Comparison of ENCODE assay signal across 8 cellular contexts in genomic region chr12:55737581-55738112, GRCh38. TPM values are rescaled to one million over a fixed set of nuclear protein-coding genes. Genes with fewer than 3 reads are reported as not detected.
DNase-seq lines count a peak whose midpoint lies in the region; ATAC-seq, FAIRE-seq and TF ChIP-seq lines count a peak whose summit lies in the region.

No MANE protein-coding gene starts in this region.

- H3K27me3 ChIP-seq in PC-3 (ENCODE audit: low read length) = no peaks in the 10 kb centered on the region
- no peaks in the 10 kb centered on the region for H3K27me3 ChIP-seq in pancreas

- intact Hi-C loops in PC-3 (cut with micrococcal nuclease) = loop anchor here (1.0 to 2.0 kb wide), 4 partner anchors 8 to 193 kb away; partner anchors contain the start of genes CD63 and DGKA
- intact Hi-C loops in pancreas (cut with DNase I) = loop anchor here in 2 of 3 donors (5.0 to 10.0 kb wide), 2 partner anchors 205 to 297 kb away; no protein-coding TSS in a partner anchor

- CTCF ChIA-PET in PC-3 (lab: Charles Lee) = interaction anchor here (0.6 to 2.7 kb wide), 11 partner anchors 8 to 549 kb away, joined by 3 to 25 read pairs (median 4); partner anchors contain the start of genes CD63 and RDH5

- WGBS in pancreas, 2 donors = 11 to 12% methylated on average over 4 of the region's 4 CpGs

- H3K79me2 ChIP-seq in PC-3 (ENCODE audit: low read length) = no peaks in the 10 kb centered on the region

- no peaks in the 10 kb centered on the region for H3K9me2 ChIP-seq in PC-3 (replicated peaks; ENCODE audit: low read length)

- H3K9me3 ChIP-seq in PC-3 (ENCODE audit: low read length) (no peaks in the 10 kb centered on the region), pancreas (no peaks in the 10 kb centered on the region)

- H3K27ac ChIP-seq in PC-3 (ENCODE audit: low read length) (no peak overlapping the region), pancreas (peak overlapping the region; percentile 26 to 78 (median 52))

- H3K9ac ChIP-seq in PC-3 (ENCODE audit: low read length) = no peak overlapping the region

- no peak for TF ChIP-seq POLR2A in erythroblast (IDR thresholded peaks at IDR 0.05; ENCODE audit: low read length)

- DNase-seq in DMS53 (lab: John Stamatoyannopoulos, UW) (peak; percentile 36), DMS53 treated with DMSO at 0.1 percent for 48 hours (lab: John Stamatoyannopoulos, UW; ENCODE audit: unreplicated experiment) (no peak), PC-3 (no peak), erythroblast (lab: John Stamatoyannopoulos, UW) (peak; percentile 48 to 51), pancreas (peak in 1 of 6 donors; percentile 20)
- no peak for DNase-seq in stimulated activated CD4-positive, alpha-beta T cell treated with anti-CD3 and anti-CD28 coated beads, Interleukin-12 subunit alpha, Interleukin-12 subunit beta, amount 100 ng/mL, for 4 hours

- POLR2A ChIA-PET in PC-3 (lab: Charles Lee; ENCODE audit: unreplicated experiment) = interaction anchor here (0.5 to 1.6 kb wide), 2 partner anchors 8 to 63 kb away, joined by 3 to 6 read pairs; partner anchors contain the start of gene CD63

- peak overlapping the region; percentile 96 for H3K4me2 ChIP-seq in PC-3 (ENCODE audit: low read length)

- FAIRE-seq in pancreas (lab: Jason Lieb, UNC) = no peak

- peak; percentile 18; the same call in 1 of the 2 replicates for ATAC-seq in PC-3
- ATAC-seq in pancreas = peak in 2 of 4 donors; percentile 1 to 4
- ATAC-seq in HG02642 (IDR thresholded peaks at IDR 0.05; ENCODE audit: poor library complexity, unreplicated experiment) = no peak
- ATAC-seq in GM18519 (IDR thresholded peaks at IDR 0.05; ENCODE audit: low FRiP score, unreplicated experiment) = no peak

- H3F3A ChIP-seq in PC-3 (ENCODE audit: low read length, unreplicated experiment) = no peaks in the 10 kb centered on the region

- no peaks in the 10 kb centered on the region for H4K20me1 ChIP-seq in PC-3 (ENCODE audit: low read length)

- H3K4me1 ChIP-seq in PC-3 (ENCODE audit: insufficient read depth, low read length) (peaks cover 13% of the 10 kb centered on the region), pancreas (peaks cover 0 to 4% (median 0%) of the 10 kb centered on the region in 3 donors)

- peak overlapping the region; percentile 95 for H2AFZ ChIP-seq in PC-3 (ENCODE audit: low read length)

- no TSS peak for BruUV-seq in PC-3 (replicated peaks; lab: Mats Ljungman, UMichigan)

- H3K4me3 ChIP-seq in PC-3 (ENCODE audit: low read length) (no peak overlapping the region), pancreas (peak overlapping the region in 1 of 4 donors; percentile 45)

- no peak for TF ChIP-seq CTCF in PC-3 (conservative IDR thresholded peaks at IDR 0.05; ENCODE audit: low read depth, low read length)
- TF ChIP-seq CTCF in pancreas (IDR thresholded peaks at IDR 0.05) = no peak

- H3K36me3 ChIP-seq in PC-3 (ENCODE audit: low read depth, low read length) (no peaks in the 10 kb centered on the region; the same call in 1 of the 2 replicates), pancreas (no peaks in the 10 kb centered on the region)

RNA-seq across cellular contexts. Expression of gene GDF11, which starts 5.3 kb away (rescaled TPM):
- 7.1 and 17.4 TPM in 2 replicates for total RNA-seq in PC-3 (2014; rRNA removed)
- total RNA-seq in pancreas = 1 to 10 TPM in 5 of 6 donors, under 1 TPM in 1; 0.91 to 3.5 (median 1.3) TPM
- 1 to 10 TPM in 1 of 2 donors, under 1 TPM in 1; 0.99 to 1.7 TPM for polyA plus RNA-seq in pancreas

RNA-seq across cellular contexts. Expression of gene CD63, which starts 8.8 kb away (rescaled TPM):
- 784 and 869 TPM in 2 replicates for total RNA-seq in PC-3 (2014; rRNA removed)
- 100 to 1,000 TPM; 433 to 636 (median 525) TPM for total RNA-seq in pancreas
- 100 to 1,000 TPM; 625 to 717 TPM for polyA plus RNA-seq in pancreas

RNA-seq across cellular contexts. Expression of gene RDH5, which starts 17.5 kb away (rescaled TPM):
- total RNA-seq in PC-3 (2014; rRNA removed) = 4.6 and 5.1 TPM in 2 replicates
- 1 to 10 TPM; 1.3 to 4.4 (median 2.5) TPM for total RNA-seq in pancreas
- polyA plus RNA-seq in pancreas = 10 to 100 TPM in 1 of 2 donors, 1 to 10 TPM in 1; 8.8 to 12.6 TPM

RNA-seq across cellular contexts. Expression of gene BLOC1S1, which starts 21.8 kb away (rescaled TPM):
- total RNA-seq in PC-3 (2014; rRNA removed) (63.5 and 90.8 TPM in 2 replicates), pancreas (10 to 100 TPM; 32.5 to 60.6 (median 44.4) TPM)
- 100 to 1,000 TPM; 153 to 155 TPM for polyA plus RNA-seq in pancreas

RNA-seq across cellular contexts. Expression of gene ITGA7, which starts 29.9 kb away (rescaled TPM):
- total RNA-seq in PC-3 (2014; rRNA removed) (4.4 and 9.7 TPM in 2 replicates), pancreas (10 to 100 TPM in 1 of 6 donors, 1 to 10 TPM in 5; 3.4 to 12.6 (median 7.3) TPM)
- polyA plus RNA-seq in pancreas = 10 to 100 TPM; 30.1 to 34.5 TPM

Comparison
In these comparisons a context has a peak if more than half of its experiments do, and no peak if none do; other contexts are left out.
1. DNase-seq: peak in DMS53 (single experiment) and erythroblast (2 of 2); none in DMS53 treated with DMSO at 0.1 percent for 48 hours (single experiment), PC-3 (single experiment) and stimulated activated CD4-positive, alpha-beta T cell treated with anti-CD3 and anti-CD28 coated beads, Interleukin-12 subunit alpha, Interleukin-12 subunit beta, amount 100 ng/mL, for 4 hours (single experiment).